In genomic region chr21:44718571-44718970, GRCh38 we compare ENCODE assay signal across 18 cellular contexts. TPM values are rescaled to one million over a fixed set of nuclear protein-coding genes. Genes with fewer than 3 reads are reported as not detected.
A peak's percentile ranks its signal among the peaks of the same experiment; 100 is the strongest.
DNase-seq lines count a peak whose midpoint lies in the region; ATAC-seq and TF ChIP-seq lines count a peak whose summit lies in the region.
"Had no signal": no experiment of that assay in that cellular context is flagged by ENCODE, and none has a peak within 500 bp of the region (broad histone marks: within the 10 kb centered on the region; RNA-seq: fewer than 3 reads in every experiment).

No MANE protein-coding gene starts in this region.

- H3K4me3 ChIP-seq in right atrium auricular region (no peak overlapping the region), Peyer's patch (no peak overlapping the region)
- H3K4me3 ChIP-seq: A549 had no signal

- H3K27me3 ChIP-seq in right atrium auricular region (peaks cover 0 to 5% of the 10 kb centered on the region in 2 donors), Peyer's patch (no peaks in the 10 kb centered on the region)

- H3K36me3 ChIP-seq in right atrium auricular region (no peaks in the 10 kb centered on the region), Peyer's patch (no peaks in the 10 kb centered on the region)

- H3K4me1 ChIP-seq in right atrium auricular region = peaks cover 0 to 8% of the 10 kb centered on the region in 2 donors
- H3K4me1 ChIP-seq in Peyer's patch = no peaks in the 10 kb centered on the region
- H3K4me1 ChIP-seq: A549 had no signal

- H3K4me3 Mint-ChIP-seq in stimulated activated effector memory CD8-positive, alpha-beta T cell treated with anti-CD3 and anti-CD28 coated beads, Interleukin-12 subunit alpha, Interleukin-12 subunit beta, amount 100 ng/mL, for 72 hours = no peak overlapping the region
- H3K4me3 Mint-ChIP-seq in activated CD4-positive, alpha-beta memory T cell treated with anti-CD3 and anti-CD28 coated beads for 36 hours = no peak overlapping the region

- TF ChIP-seq CTCF in right atrium auricular region (IDR thresholded peaks at IDR 0.05) (no peak), Peyer's patch (IDR thresholded peaks at IDR 0.05) (no peak)

- peak overlapping the region; percentile 65 for H3K27ac Mint-ChIP-seq in stimulated activated effector memory CD8-positive, alpha-beta T cell treated with anti-CD3 and anti-CD28 coated beads, Interleukin-12 subunit alpha, Interleukin-12 subunit beta, amount 100 ng/mL, for 72 hours
- H3K27ac Mint-ChIP-seq in activated CD4-positive, alpha-beta memory T cell treated with anti-CD3 and anti-CD28 coated beads for 36 hours = no peak overlapping the region

- H3K36me3 Mint-ChIP-seq in stimulated activated effector memory CD8-positive, alpha-beta T cell treated with anti-CD3 and anti-CD28 coated beads, Interleukin-12 subunit alpha, Interleukin-12 subunit beta, amount 100 ng/mL, for 72 hours = no peaks in the 10 kb centered on the region
- H3K36me3 Mint-ChIP-seq in activated CD4-positive, alpha-beta memory T cell treated with anti-CD3 and anti-CD28 coated beads for 36 hours = no peaks in the 10 kb centered on the region

- TF ChIP-seq POLR2A in Peyer's patch (IDR thresholded peaks at IDR 0.05) = no peak

- no peak for ATAC-seq in stimulated activated effector memory CD8-positive, alpha-beta T cell treated with anti-CD3 and anti-CD28 coated beads, Interleukin-12 subunit alpha, Interleukin-12 subunit beta, amount 100 ng/mL, for 72 hours
- ATAC-seq: A549, HCT116 had no signal

- H3K27me3 Mint-ChIP-seq in activated CD4-positive, alpha-beta memory T cell treated with anti-CD3 and anti-CD28 coated beads for 36 hours = peaks cover 29% of the 10 kb centered on the region

- no peaks in the 10 kb centered on the region for H3K9me3 Mint-ChIP-seq in stimulated activated effector memory CD8-positive, alpha-beta T cell treated with anti-CD3 and anti-CD28 coated beads, Interleukin-12 subunit alpha, Interleukin-12 subunit beta, amount 100 ng/mL, for 72 hours
- H3K9me3 Mint-ChIP-seq in activated CD4-positive, alpha-beta memory T cell treated with anti-CD3 and anti-CD28 coated beads for 36 hours = no peaks in the 10 kb centered on the region

- no peaks in the 10 kb centered on the region for H3K9me3 ChIP-seq in right atrium auricular region
- H3K9me3 ChIP-seq in Peyer's patch = no peaks in the 10 kb centered on the region
- H3K9me3 ChIP-seq: A549 had no signal

- H3K27ac ChIP-seq in right atrium auricular region (no peak overlapping the region), Peyer's patch (no peak overlapping the region)
- H3K27ac ChIP-seq: A549, C4-2B had no signal

- peaks cover 11% of the 10 kb centered on the region for H3K4me1 Mint-ChIP-seq in stimulated activated effector memory CD8-positive, alpha-beta T cell treated with anti-CD3 and anti-CD28 coated beads, Interleukin-12 subunit alpha, Interleukin-12 subunit beta, amount 100 ng/mL, for 72 hours
- H3K4me1 Mint-ChIP-seq in activated CD4-positive, alpha-beta memory T cell treated with anti-CD3 and anti-CD28 coated beads for 36 hours (ENCODE audit: low read depth) = peaks cover 12% of the 10 kb centered on the region

- intact Hi-C loops in cardiac septum (cut with DNase I) = no loop called here
- intact Hi-C loops in activated CD4-positive, alpha-beta memory T cell treated with anti-CD3 and anti-CD28 coated beads for 36 hours (cut with micrococcal nuclease) = no loop called here

- POLR2A ChIA-PET in activated CD4-positive, alpha-beta memory T cell treated with anti-CD3 and anti-CD28 coated beads for 36 hours (lab: Charles Lee) = no interaction called here

- CTCF ChIA-PET in activated CD4-positive, alpha-beta memory T cell treated with anti-CD3 and anti-CD28 coated beads for 36 hours (lab: Charles Lee) = no interaction called here

- DNase-seq in cardiac septum (ENCODE audit: low spot score) (peak; percentile 24), right atrium auricular region (ENCODE audit: low spot score) (no peak), Peyer's patch (peak in 2 of 3 donors; percentile 10 to 21), islet precursor cell (peak; percentile 58), NCI-H526 (lab: John Stamatoyannopoulos, UW) (no peak)
- DNase-seq in stimulated activated effector memory CD8-positive, alpha-beta T cell treated with anti-CD3 and anti-CD28 coated beads, Interleukin-12 subunit alpha, Interleukin-12 subunit beta, amount 100 ng/mL, for 72 hours (ENCODE audit: low spot score in 2 of 2) = no peak
- no peak for DNase-seq in activated CD4-positive, alpha-beta memory T cell treated with anti-CD3 and anti-CD28 coated beads for 36 hours
- no peak for DNase-seq in central memory CD4-positive, alpha-beta T cell
- DNase-seq: KBM-7, NCI-H1048, NCI-H1694, NCI-H82, SHP77 had no signal

RNA-seq across cellular contexts. Expression of gene TSPEAR, which starts 7.2 kb away (rescaled TPM):
- not detected for total RNA-seq in cardiac septum
- total RNA-seq in right atrium auricular region = not detected
- total RNA-seq in Peyer's patch = under 1 TPM in 1 of 4 donors, not detected in 3; 0.47 TPM
- total RNA-seq in activated CD4-positive, alpha-beta memory T cell treated with anti-CD3 and anti-CD28 coated beads for 36 hours = not detected
- total RNA-seq: M059J had no signal

RNA-seq across cellular contexts. Expression of gene KRTAP10-12, which starts 21.6 kb away (rescaled TPM):
- not detected for total RNA-seq in cardiac septum
- not detected for total RNA-seq in right atrium auricular region
- not detected for total RNA-seq in Peyer's patch
- not detected for total RNA-seq in activated CD4-positive, alpha-beta memory T cell treated with anti-CD3 and anti-CD28 coated beads for 36 hours
- total RNA-seq: M059J, NCI-H460 had no signal

RNA-seq across cellular contexts. Expression of gene KRTAP12-1, which starts 36.6 kb away (rescaled TPM):
- total RNA-seq in cardiac septum (not detected), right atrium auricular region (not detected), Peyer's patch (not detected)
- total RNA-seq in activated CD4-positive, alpha-beta memory T cell treated with anti-CD3 and anti-CD28 coated beads for 36 hours = not detected
- total RNA-seq: M059J, NCI-H460 had no signal

RNA-seq across cellular contexts. Expression of gene KRTAP12-2, which starts 51.8 kb away (rescaled TPM):
- total RNA-seq in cardiac septum (not detected), right atrium auricular region (not detected), Peyer's patch (not detected)
- total RNA-seq in activated CD4-positive, alpha-beta memory T cell treated with anti-CD3 and anti-CD28 coated beads for 36 hours = not detected
- total RNA-seq: M059J, NCI-H460 had no signal

Comparison
In these comparisons a context has a peak if more than half of its experiments do, and no peak if none do; other contexts are left out.
1. DNase-seq: peak in cardiac septum (single experiment), Peyer's patch (2 of 3) and islet precursor cell (single experiment); none in right atrium auricular region (single experiment), stimulated activated effector memory CD8-positive, alpha-beta T cell treated with anti-CD3 and anti-CD28 coated beads, Interleukin-12 subunit alpha, Interleukin-12 subunit beta, amount 100 ng/mL, for 72 hours (0 of 2), activated CD4-positive, alpha-beta memory T cell treated with anti-CD3 and anti-CD28 coated beads for 36 hours (single experiment), central memory CD4-positive, alpha-beta T cell (single experiment) and NCI-H526 (0 of 2).